In genomic region chr17:46772013-46772878, GRCh38 we compare ENCODE assay signal across 1 cellular context.
TF ChIP-seq lines count a peak whose summit lies in the region.

No MANE protein-coding gene starts in this region.

TF ChIP-seq in H1, 55 proteins besides CTCF, POLR2A, EP300 and RAD21 (continued from another document):
- TF ChIP-seq TAF7 (optimal IDR thresholded peaks at IDR 0.05; ENCODE audit: borderline replicate concordance, low read depth, low read length), result no peak
